ENCODE assay signal across 13 cellular contexts in the genomic region with DNA sequence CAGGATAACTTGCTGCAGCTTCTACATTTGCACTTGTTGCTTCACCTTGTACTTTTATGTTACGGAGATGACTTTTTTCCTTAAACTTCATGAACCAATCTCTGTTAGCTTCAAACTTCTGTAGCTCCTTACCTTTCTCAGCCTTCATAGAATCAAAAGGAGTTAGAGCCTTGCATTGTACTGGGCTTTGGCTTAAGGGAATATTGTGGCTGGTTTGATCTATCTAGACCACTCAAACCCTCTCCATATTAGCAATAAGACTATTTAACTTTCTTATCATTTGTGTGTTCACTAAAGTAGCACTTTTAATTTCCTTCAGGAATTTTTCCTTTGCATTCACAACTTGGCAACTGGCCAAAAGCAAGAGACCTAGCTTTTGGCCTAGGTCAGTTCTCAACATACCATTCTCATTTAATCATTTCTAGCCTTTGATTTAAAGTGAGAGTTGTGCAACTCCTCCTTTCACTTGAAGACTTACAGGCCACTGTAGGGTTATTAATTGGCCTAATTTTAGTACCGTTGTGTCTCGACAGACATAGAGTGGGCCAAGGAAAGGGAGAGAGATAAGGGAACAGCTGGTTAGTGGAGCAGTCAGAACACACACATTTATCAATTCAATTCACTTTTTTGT.
DNase-seq lines count a peak whose midpoint lies in the region; ATAC-seq and TF ChIP-seq lines count a peak whose summit lies in the region.
"Had no signal": no experiment of that assay in that cellular context is flagged by ENCODE, and none has a peak within 500 bp of the region (broad histone marks: within the 10 kb centered on the region; RNA-seq: fewer than 3 reads in every experiment).

No MANE protein-coding gene starts in this region.

- H3K27me3 ChIP-seq in PC-9 (ENCODE audit: insufficient read depth, low read depth) = no peaks in the 10 kb centered on the region
- H3K27me3 ChIP-seq: suprapubic skin had no signal

- peaks cover 38% of the 10 kb centered on the region for H3K4me1 ChIP-seq in PC-9 (replicated peaks; ENCODE audit: insufficient read depth)
- H3K4me1 ChIP-seq: suprapubic skin had no signal

- TF ChIP-seq CTCF in PC-9 (conservative IDR thresholded peaks at IDR 0.05) (no peak), retinal pigment epithelial cell (conservative IDR thresholded peaks at IDR 0.05; ENCODE audit: low read depth, low read length) (no peak)

- H3K4me3 ChIP-seq in PC-9 (no peak overlapping the region), retinal pigment epithelial cell (ENCODE audit: low read length) (no peak overlapping the region)
- H3K4me3 ChIP-seq: suprapubic skin had no signal

- ATAC-seq in GM21786 (IDR thresholded peaks at IDR 0.05; ENCODE audit: unreplicated experiment) (no peak), HG03520 (IDR thresholded peaks at IDR 0.05; ENCODE audit: unreplicated experiment) (no peak)

- DNase-seq in HK-2 (ENCODE audit: unreplicated experiment) (peak; percentile 6), PC-9 (peak; percentile 14 to 84), fibroblast of gingiva (ENCODE audit: low read depth) (peak; percentile 14), retinal pigment epithelial cell (ENCODE audit: low read depth) (peak; percentile 93), NCI-H774 (lab: John Stamatoyannopoulos, UW) (no peak)
- DNase-seq: activated naive CD4-positive, alpha-beta T cell treated with Interleukin-2 at 50 U/mL for 16 hours; NCI-H1436; NCI-H526; nucleus accumbens; SHP77 treated with DMSO at 0.1 percent for 48 hours had no signal

- H4K20me1 ChIP-seq in PC-9 (ENCODE audit: insufficient read depth) = no peaks in the 10 kb centered on the region

- H3K36me3 ChIP-seq in PC-9 (ENCODE audit: low read depth) = no peaks in the 10 kb centered on the region
- H3K36me3 ChIP-seq: suprapubic skin had no signal

- no peak overlapping the region for H3K27ac ChIP-seq in PC-9
- H3K27ac ChIP-seq: suprapubic skin had no signal

- CTCF ChIA-PET in PC-9 (lab: Charles Lee) = no interaction called here

- intact Hi-C loops in PC-9 (cut with micrococcal nuclease; ENCODE audit: unreplicated experiment) = no loop called here

- no peaks in the 10 kb centered on the region for H3K79me2 ChIP-seq in PC-9 (ENCODE audit: low read depth)

- H3F3A ChIP-seq in PC-9 (ENCODE audit: insufficient read depth, low read depth) = peaks cover 46% of the 10 kb centered on the region

- POLR2A ChIA-PET in PC-9 (lab: Charles Lee; ENCODE audit: unreplicated experiment) = interaction anchor here (0.6 kb wide), 1 partner anchor 95 kb away, joined by 7 read pairs; no protein-coding TSS in a partner anchor

- no peaks in the 10 kb centered on the region for H3K9me2 ChIP-seq in PC-9 (ENCODE audit: insufficient read depth)

- H2AFZ ChIP-seq in PC-9 = no peak overlapping the region

- peaks cover 43% of the 10 kb centered on the region for H3K9me3 ChIP-seq in PC-9 (ENCODE audit: insufficient read depth, low read depth)

- no TSS peak for BruUV-seq in PC-9 (replicated peaks; lab: Mats Ljungman, UMichigan)

- no peak overlapping the region for H3K4me2 ChIP-seq in PC-9
